ENCODE assay signal across 16 cellular contexts in genomic region chr6:149170564-149171452, GRCh38.
DNase-seq lines count a peak whose midpoint lies in the region; ATAC-seq and TF ChIP-seq lines count a peak whose summit lies in the region.
"Had no signal": no experiment of that assay in that cellular context is flagged by ENCODE, and none has a peak within 500 bp of the region (broad histone marks: within the 10 kb centered on the region; RNA-seq: fewer than 3 reads in every experiment).

No MANE protein-coding gene starts in this region.

- H3K4me3 ChIP-seq in colonic mucosa = no peak overlapping the region
- H3K4me3 ChIP-seq: GM23338, pancreas had no signal

- H3K9ac ChIP-seq in colonic mucosa (ENCODE audit: low read depth in 2 of 2, low read length in 2 of 2) = no peak overlapping the region

- no peaks in the 10 kb centered on the region for H3K9me3 ChIP-seq in colonic mucosa
- H3K9me3 ChIP-seq: breast epithelium, pancreas had no signal

- H3K4me1 ChIP-seq in colonic mucosa = no peaks in the 10 kb centered on the region
- H3K4me1 ChIP-seq: pancreas had no signal

- no peaks in the 10 kb centered on the region for H3K27me3 ChIP-seq in colonic mucosa
- H3K27me3 ChIP-seq: breast epithelium, pancreas had no signal

- H3K36me3 ChIP-seq in colonic mucosa = no peaks in the 10 kb centered on the region
- H3K36me3 ChIP-seq: breast epithelium, pancreas had no signal

- TF ChIP-seq CTCF in colonic mucosa (IDR thresholded peaks at IDR 0.05) = no peak

- DNase-seq in NCI-H2196 (lab: John Stamatoyannopoulos, UW; ENCODE audit: unreplicated experiment) = peak; percentile 32
- no peak for DNase-seq in NCI-H2196 treated with DMSO at 0.1 percent for 48 hours (lab: John Stamatoyannopoulos, UW; ENCODE audit: unreplicated experiment)
- DNase-seq in NCI-H146 (lab: John Stamatoyannopoulos, UW) = peak; percentile 92
- peak; percentile 28 for DNase-seq in colonic mucosa
- DNase-seq in sciatic nerve (ENCODE audit: low spot score) = no peak
- DNase-seq in NCI-H446 (lab: John Stamatoyannopoulos, UW) = no peak
- no peak for DNase-seq in AML-193 (lab: John Stamatoyannopoulos, UW)
- DNase-seq in COLO829 (ENCODE audit: low spot score) = no peak
- DNase-seq: 8988T; activated T-cell treated with anti-CD3 and anti-CD28 coated beads for 4 hours; KBM-7; NK-92 treated with Interleukin-12 subunit alpha and Interleukin-12 subunit beta, amount 100 ng/mL, for 24 hours; pancreas; T-helper 2 cell had no signal

- H3K27ac ChIP-seq in colonic mucosa = no peak overlapping the region
- H3K27ac ChIP-seq: pancreas had no signal

- intact Hi-C loops in colonic mucosa (cut with DNase I) (no loop called here), sciatic nerve (cut with DNase I) (no loop called here)

- peak; percentile 63 for ATAC-seq in sciatic nerve
- ATAC-seq: GM23338 had no signal

Comparison
In these comparisons a context has a peak if more than half of its experiments do, and no peak if none do; other contexts are left out.
1. DNase-seq: peak in NCI-H2196 (single experiment), NCI-H146 (single experiment) and colonic mucosa (single experiment); none in NCI-H2196 treated with DMSO at 0.1 percent for 48 hours (single experiment), sciatic nerve (single experiment), NCI-H446 (0 of 2), AML-193 (0 of 2) and COLO829 (single experiment).